ENCODE assay signal across 8 cellular contexts in genomic region chr10:101042118-101042517, GRCh38. TPM values are rescaled to one million over a fixed set of nuclear protein-coding genes. Genes with fewer than 3 reads are reported as not detected.
DNase-seq lines count a peak whose midpoint lies in the region; ATAC-seq lines count a peak whose summit lies in the region.

No MANE protein-coding gene starts in this region.

- DNase-seq in T-helper 1 cell (no peak), adipocyte (ENCODE audit: low read depth) (no peak), dermis blood vessel endothelial cell (no peak), HK-2 (ENCODE audit: unreplicated experiment) (no peak)

- H3K4me1 ChIP-seq in adipocyte (ENCODE audit: control insufficient read depth, insufficient read depth, low read length) (peaks cover 19% of the 10 kb centered on the region), subcutaneous abdominal adipose tissue (ENCODE audit: control insufficient read depth in 5 of 5, insufficient read depth in 5 of 5, low read length in 5 of 5) (peaks cover 11 to 20% (median 16%) of the 10 kb centered on the region in 5 donors)

- H3K36me3 ChIP-seq in adipocyte (ENCODE audit: control insufficient read depth, insufficient read depth, low read length, severe bottlenecking) = peaks cover 29% of the 10 kb centered on the region
- H3K36me3 ChIP-seq in subcutaneous abdominal adipose tissue (ENCODE audit: control insufficient read depth in 5 of 5, insufficient read depth in 5 of 5, low read length in 5 of 5) = peaks cover 0 to 33% (median 31%) of the 10 kb centered on the region in 5 donors

- H3K27ac Mint-ChIP-seq in T-helper 1 cell treated with Interleukin-12 subunit alpha and Interleukin-12 subunit beta and Interleukin-4 antibody, amounts not matched to agents 30 μg/mL and 1 μg/mL, for 36 hours = peak overlapping the region; percentile 71

- H3K4me3 Mint-ChIP-seq in T-helper 1 cell treated with Interleukin-12 subunit alpha and Interleukin-12 subunit beta and Interleukin-4 antibody, amounts not matched to agents 30 μg/mL and 1 μg/mL, for 36 hours = peak overlapping the region; percentile 85

- no peak for ATAC-seq in GM21619 (IDR thresholded peaks at IDR 0.05; ENCODE audit: unreplicated experiment)

- H3K27me3 ChIP-seq in adipocyte (replicated peaks; ENCODE audit: control insufficient read depth, insufficient read depth, low read length) (peaks cover 3% of the 10 kb centered on the region), layer of hippocampus (ENCODE audit: control insufficient read depth, insufficient read depth, low read length) (peaks cover 3% of the 10 kb centered on the region), subcutaneous abdominal adipose tissue (ENCODE audit: control insufficient read depth in 5 of 5, insufficient read depth in 4 of 5, low read length in 5 of 5) (peaks cover 5 to 11% (median 8%) of the 10 kb centered on the region in 5 donors)

- H3K27ac ChIP-seq in layer of hippocampus (ENCODE audit: low read depth, low read length) (peak overlapping the region; percentile 81), subcutaneous abdominal adipose tissue (ENCODE audit: low read depth, low read length) (peak overlapping the region; percentile 76)

- peaks cover 16% of the 10 kb centered on the region for H3K36me3 Mint-ChIP-seq in T-helper 1 cell treated with Interleukin-12 subunit alpha and Interleukin-12 subunit beta and Interleukin-4 antibody, amounts not matched to agents 30 μg/mL and 1 μg/mL, for 36 hours (ENCODE audit: low read depth)

- no peaks in the 10 kb centered on the region for H3K9me3 ChIP-seq in adipocyte (ENCODE audit: control insufficient read depth, low read length)
- H3K9me3 ChIP-seq in subcutaneous abdominal adipose tissue (ENCODE audit: control insufficient read depth in 5 of 5, low read length in 5 of 5) = no peaks in the 10 kb centered on the region

- peaks cover 18% of the 10 kb centered on the region for H3K4me1 Mint-ChIP-seq in T-helper 1 cell treated with Interleukin-12 subunit alpha and Interleukin-12 subunit beta and Interleukin-4 antibody, amounts not matched to agents 30 μg/mL and 1 μg/mL, for 36 hours (ENCODE audit: low read depth)

- peak overlapping the region; percentile 90 for H3K9ac ChIP-seq in adipocyte (ENCODE audit: low read length)
- H3K9ac ChIP-seq in subcutaneous abdominal adipose tissue (ENCODE audit: low read length in 5 of 5) = peak overlapping the region in 4 of 5 donors; percentile 9 to 85 (median 73)

- H3K27me3 Mint-ChIP-seq in T-helper 1 cell treated with Interleukin-12 subunit alpha and Interleukin-12 subunit beta and Interleukin-4 antibody, amounts not matched to agents 30 μg/mL and 1 μg/mL, for 36 hours (ENCODE audit: low read depth) = peaks cover 30% of the 10 kb centered on the region

- peak overlapping the region; percentile 84 for H3K4me3 ChIP-seq in adipocyte (ENCODE audit: low read length)
- peak overlapping the region; percentile 60 to 88 (median 75) for H3K4me3 ChIP-seq in subcutaneous abdominal adipose tissue (ENCODE audit: low read depth in 1 of 5, low read length in 5 of 5)

- H3K9me3 Mint-ChIP-seq in T-helper 1 cell treated with Interleukin-12 subunit alpha and Interleukin-12 subunit beta and Interleukin-4 antibody, amounts not matched to agents 30 μg/mL and 1 μg/mL, for 36 hours = no peaks in the 10 kb centered on the region

RNA-seq across cellular contexts. Expression of gene SFXN3, which starts 11.1 kb away (rescaled TPM):
- 64.4 and 68.9 TPM in 2 replicates for total RNA-seq in dermis blood vessel endothelial cell

RNA-seq across cellular contexts. Expression of gene PDZD7, which starts 11.2 kb away (rescaled TPM):
- 0.34 and 0.88 TPM in 2 replicates for total RNA-seq in dermis blood vessel endothelial cell

RNA-seq across cellular contexts. Expression of gene KAZALD1, which starts 19.7 kb away (rescaled TPM):
- 0.17 and 0.51 TPM in 2 replicates for total RNA-seq in dermis blood vessel endothelial cell

RNA-seq across cellular contexts. Expression of gene LZTS2, which starts 42.5 kb away (rescaled TPM):
- 43.6 and 57.8 TPM in 2 replicates for total RNA-seq in dermis blood vessel endothelial cell

RNA-seq across cellular contexts. Expression of gene TWNK, which starts 54.8 kb away (rescaled TPM):
- 7.7 and 8.8 TPM in 2 replicates for total RNA-seq in dermis blood vessel endothelial cell
